In genomic region chr22:26328221-26328620, GRCh38 we compare ENCODE assay signal across 35 cellular contexts.
"Had no signal": no experiment of that assay in that cellular context is flagged by ENCODE, and none has a peak within 500 bp of the region (broad histone marks: within the 10 kb centered on the region; RNA-seq: fewer than 3 reads in every experiment).

No MANE protein-coding gene starts in this region.

- DNase-seq: Kasumi-1, MG63, MM.1S, MV-4-11, NCI-H1048, NCI-H1092, NCI-H1092 treated with DMSO at 0.1 percent for 48 hours, NCI-H1105, NCI-H1105 treated with DMSO at 0.1 percent for 48 hours, NCI-H1417, NCI-H1417 treated with DMSO at 0.1 percent for 48 hours, NCI-H1436, NCI-H1436 treated with DMSO at 0.1 percent for 48 hours, NCI-H146, NCI-H1694, NCI-H1694 treated with DMSO at 0.1 percent for 48 hours, NCI-H187, NCI-H187 treated with DMSO at 0.1 percent for 48 hours, NCI-H1930, NCI-H2029, NCI-H2029 treated with DMSO at 0.1 percent for 48 hours, NCI-H2081, NCI-H2081 treated with DMSO at 0.1 percent for 48 hours, NCI-H2107, NCI-H2171, NCI-H2171 treated with DMSO at 0.1 percent for 48 hours, NCI-H2227 treated with DMSO at 0.1 percent for 48 hours, NCI-H226, NCI-H345, NCI-H446, NCI-H446 treated with DMSO at 0.1 percent for 48 hours, NCI-H510A, NCI-H510A treated with DMSO at 0.1 percent for 48 hours, NCI-H524, NCI-H524 treated with DMSO at 0.1 percent for 48 hours had no signal

- H3K9me3 ChIP-seq: MG63 had no signal

- H3K27me3 ChIP-seq: MG63 had no signal

- H3K36me3 ChIP-seq: MG63 had no signal

- H3K4me3 ChIP-seq: MG63 had no signal
